Comparison of ENCODE assay signal across 8 cellular contexts in the genomic region with DNA sequence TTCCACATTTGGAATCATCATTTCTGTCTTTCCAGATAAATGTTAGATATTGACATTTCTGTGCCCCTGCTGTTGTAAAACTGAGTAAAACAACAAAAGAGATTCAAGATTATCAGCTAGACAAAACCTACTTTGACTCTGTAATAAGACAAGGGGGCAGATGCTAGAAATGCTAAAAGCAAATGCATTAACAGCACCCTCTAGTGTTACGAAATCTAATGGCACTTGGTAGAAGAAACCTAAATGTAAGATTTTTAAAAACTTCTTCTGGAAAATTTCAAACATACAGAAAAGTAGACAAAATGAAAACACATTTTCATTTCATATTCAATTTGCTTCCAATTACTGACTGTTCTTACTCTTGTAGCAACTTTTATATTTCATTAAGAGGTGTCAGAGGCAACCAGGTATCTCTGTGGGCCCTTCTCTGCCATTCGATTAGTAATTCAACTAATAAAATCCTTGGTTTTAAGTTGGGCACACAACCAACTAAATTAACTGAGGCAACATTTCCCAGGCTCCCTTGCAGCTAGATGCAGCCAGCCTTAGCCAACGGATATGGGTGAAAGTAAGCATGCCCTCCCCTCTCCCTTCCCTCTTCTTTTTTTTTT. TPM values are rescaled to one million over a fixed set of nuclear protein-coding genes. Genes with fewer than 3 reads are reported as not detected.
A peak's percentile ranks its signal among the peaks of the same experiment; 100 is the strongest.
DNase-seq lines count a peak whose midpoint lies in the region; ATAC-seq, FAIRE-seq and TF ChIP-seq lines count a peak whose summit lies in the region.

No MANE protein-coding gene starts in this region.

- TF ChIP-seq CTCF in C4-2B (conservative IDR thresholded peaks at IDR 0.05) (peak; percentile 89), H9 (conservative IDR thresholded peaks at IDR 0.05) (peak; percentile 89), body of pancreas (IDR thresholded peaks at IDR 0.05) (peak; percentile 54 to 84 (median 73))

- no peak overlapping the region for H4K8ac ChIP-seq in H9 (replicated peaks; ENCODE audit: insufficient read length, low read depth, low read length)

- no peak overlapping the region for H4K91ac ChIP-seq in H9 (ENCODE audit: insufficient read length, low read depth, low read length)

- no peak overlapping the region for H3K14ac ChIP-seq in H9 (ENCODE audit: insufficient read depth, low read length)

- no peak overlapping the region for H3K56ac ChIP-seq in H9 (ENCODE audit: insufficient read length, low read depth, low read length)

- H3T11ph ChIP-seq in H9 (ENCODE audit: low read length) = no peak overlapping the region

- H3K27me3 ChIP-seq in H9 (ENCODE audit: insufficient read depth, low read length) = no peaks in the 10 kb centered on the region
- no peaks in the 10 kb centered on the region for H3K27me3 ChIP-seq in body of pancreas

- peaks cover 0 to 2% of the 10 kb centered on the region in 2 experiments; a peak in 1 of 4 replicates for H3K4me1 Mint-ChIP-seq in H9
- H3K4me1 Mint-ChIP-seq in activated T-helper 2 cell treated with anti-CD3 and anti-CD28 coated beads, Interferon-gamma antibody, Interleukin-2, Interleukin-4, amounts not matched to agents 10 μg/mL and 5 μg/mL and 100 μg/mL, durations not matched to agents 14 hours and 24 hours and 36 hours (ENCODE audit: low read depth) = peaks cover 26% of the 10 kb centered on the region

- H3K79me2 ChIP-seq in H9 (ENCODE audit: insufficient read depth, low read length) = no peaks in the 10 kb centered on the region

- H3K27ac ChIP-seq in C4-2B (no peak overlapping the region), H9 (ENCODE audit: insufficient read length, low read depth, low read length) (no peak overlapping the region), body of pancreas (no peak overlapping the region)

- no peak overlapping the region for H4K5ac ChIP-seq in H9 (ENCODE audit: insufficient read length, low read depth, low read length)

- H2AK5ac ChIP-seq in H9 (ENCODE audit: insufficient read length, low read length) = no peak overlapping the region

- ATAC-seq in body of pancreas (no peak), HG02642 (IDR thresholded peaks at IDR 0.05; ENCODE audit: poor library complexity, unreplicated experiment) (no peak)

- H2AFZ ChIP-seq in H9 (ENCODE audit: low read length) = no peak overlapping the region

- no peaks in the 10 kb centered on the region for H4K20me1 ChIP-seq in H9 (ENCODE audit: control insufficient read depth, insufficient read depth, insufficient read length)

- H3K79me1 ChIP-seq in H9 (ENCODE audit: insufficient read depth, low read depth, low read length, poor library complexity, severe bottlenecking) = no peaks in the 10 kb centered on the region

- DNase-seq in H9 (no peak), NCI-H748 (lab: John Stamatoyannopoulos, UW; ENCODE audit: unreplicated experiment) (peak; percentile 79), body of pancreas (no peak), kidney tubule cell (ENCODE audit: low spot score) (peak; percentile 56), urothelium cell line (ENCODE audit: low spot score) (peak; percentile 58)
- DNase-seq in activated T-helper 2 cell treated with anti-CD3 and anti-CD28 coated beads, Interferon-gamma antibody, Interleukin-2, Interleukin-4, amounts not matched to agents 10 μg/mL and 5 μg/mL and 100 μg/mL, durations not matched to agents 14 hours and 24 hours and 36 hours (ENCODE audit: low spot score) = no peak

- H3K4me2 ChIP-seq in H9 (ENCODE audit: insufficient read depth, insufficient read length, low read length) = no peak overlapping the region

- intact Hi-C loops in body of pancreas (cut with DNase I) = no loop called here
- intact Hi-C loops in activated T-helper 2 cell treated with anti-CD3 and anti-CD28 coated beads, Interferon-gamma antibody, Interleukin-2, Interleukin-4, amounts not matched to agents 10 μg/mL and 5 μg/mL and 100 μg/mL, durations not matched to agents 14 hours and 24 hours and 36 hours (cut with micrococcal nuclease) = loop anchor here (2.0 to 10.0 kb wide), 7 partner anchors 16 to 352 kb away; a partner anchor contains a TSS

- no peak overlapping the region for H3K9ac ChIP-seq in H9 (ENCODE audit: extremely low read depth, insufficient read length, low read length)

- H2BK12ac ChIP-seq in H9 (ENCODE audit: insufficient read length, low read depth, low read length) = no peak overlapping the region

- FAIRE-seq in urothelium cell line (lab: Jason Lieb, UNC) = no peak

- no peaks in the 10 kb centered on the region for H3K9me3 ChIP-seq in H9 (ENCODE audit: control insufficient read depth, low read depth, low read length)
- H3K9me3 ChIP-seq in body of pancreas = no peaks in the 10 kb centered on the region

- H3K27ac Mint-ChIP-seq in H9 = no peak overlapping the region
- no peak overlapping the region for H3K27ac Mint-ChIP-seq in activated T-helper 2 cell treated with anti-CD3 and anti-CD28 coated beads, Interferon-gamma antibody, Interleukin-2, Interleukin-4, amounts not matched to agents 10 μg/mL and 5 μg/mL and 100 μg/mL, durations not matched to agents 14 hours and 24 hours and 36 hours

- H3K9me3 Mint-ChIP-seq in H9 = no peaks in the 10 kb centered on the region
- H3K9me3 Mint-ChIP-seq in activated T-helper 2 cell treated with anti-CD3 and anti-CD28 coated beads, Interferon-gamma antibody, Interleukin-2, Interleukin-4, amounts not matched to agents 10 μg/mL and 5 μg/mL and 100 μg/mL, durations not matched to agents 14 hours and 24 hours and 36 hours = peaks cover 5% of the 10 kb centered on the region

- H2BK20ac ChIP-seq in H9 (ENCODE audit: low read depth, low read length, poor library complexity, severe bottlenecking) = no peak overlapping the region

- no peak overlapping the region for H3K23ac ChIP-seq in H9 (ENCODE audit: insufficient read length, low read depth, low read length)

- no peaks in the 10 kb centered on the region; a peak in 2 of 7 replicates for H3K36me3 Mint-ChIP-seq in H9 (ENCODE audit: insufficient read depth in 1 of 3, low read depth in 3 of 3)
- H3K36me3 Mint-ChIP-seq in activated T-helper 2 cell treated with anti-CD3 and anti-CD28 coated beads, Interferon-gamma antibody, Interleukin-2, Interleukin-4, amounts not matched to agents 10 μg/mL and 5 μg/mL and 100 μg/mL, durations not matched to agents 14 hours and 24 hours and 36 hours (ENCODE audit: low read depth) = peaks cover 6% of the 10 kb centered on the region

- no peaks in the 10 kb centered on the region for H3K36me3 ChIP-seq in body of pancreas (replicated peaks in 1 of 2; ENCODE audit: insufficient read depth in 1 of 2, low read depth in 2 of 2)

- no peak overlapping the region for H2BK120ac ChIP-seq in H9 (ENCODE audit: low read depth, low read length, poor library complexity, severe bottlenecking)

- no peak overlapping the region for H3K18ac ChIP-seq in H9 (ENCODE audit: insufficient read length, low read depth, low read length)

- WGBS in H9 (ENCODE audit: extremely low coverage, insufficient read length, low lambda C conversion rate) = no CpG with 5 or more reads among the region's 3 CpGs
- WGBS in body of pancreas, 2 donors = 54 to 62% methylated on average over 3 of the region's 3 CpGs

- H3K4me3 ChIP-seq in body of pancreas = no peak overlapping the region

- H3K4me3 Mint-ChIP-seq in H9 = no peak overlapping the region
- no peak overlapping the region for H3K4me3 Mint-ChIP-seq in activated T-helper 2 cell treated with anti-CD3 and anti-CD28 coated beads, Interferon-gamma antibody, Interleukin-2, Interleukin-4, amounts not matched to agents 10 μg/mL and 5 μg/mL and 100 μg/mL, durations not matched to agents 14 hours and 24 hours and 36 hours (ENCODE audit: low read depth)

- H2BK5ac ChIP-seq in H9 (ENCODE audit: insufficient read length, low read length) = no peak overlapping the region

- H3K4me1 ChIP-seq in H9 (ENCODE audit: insufficient read depth, low read length) = no peaks in the 10 kb centered on the region
- no peaks in the 10 kb centered on the region for H3K4me1 ChIP-seq in body of pancreas

- no peak overlapping the region for H2BK15ac ChIP-seq in H9 (ENCODE audit: low read depth, low read length)

- H3K23me2 ChIP-seq in H9 (ENCODE audit: insufficient read length, low read depth, low read length, poor library complexity, severe bottlenecking) = no peaks in the 10 kb centered on the region

- no peaks in the 10 kb centered on the region; the same call in 1 of the 2 replicates for H3K27me3 Mint-ChIP-seq in H9 (ENCODE audit: low read depth)
- H3K27me3 Mint-ChIP-seq in activated T-helper 2 cell treated with anti-CD3 and anti-CD28 coated beads, Interferon-gamma antibody, Interleukin-2, Interleukin-4, amounts not matched to agents 10 μg/mL and 5 μg/mL and 100 μg/mL, durations not matched to agents 14 hours and 24 hours and 36 hours (ENCODE audit: low read depth) = no peaks in the 10 kb centered on the region

- no peak for TF ChIP-seq POLR2A in body of pancreas (IDR thresholded peaks at IDR 0.05)

- H3K4ac ChIP-seq in H9 (ENCODE audit: low read depth, low read length) = no peak overlapping the region

RNA-seq across cellular contexts. Expression of a gene that starts 45.0 kb away (rescaled TPM):
- 16.3 and 16.5 TPM in 2 replicates for total RNA-seq in H9 (2021)
- total RNA-seq in body of pancreas = 10 to 100 TPM; 12.2 TPM
- 21.3 and 22.4 TPM in 2 replicates for total RNA-seq in activated T-helper 2 cell treated with anti-CD3 and anti-CD28 coated beads, Interferon-gamma antibody, Interleukin-2, Interleukin-4, amounts not matched to agents 10 μg/mL and 5 μg/mL and 100 μg/mL, durations not matched to agents 14 hours and 24 hours and 36 hours

Comparison
In these comparisons a context has a peak if more than half of its experiments do, and no peak if none do; other contexts are left out.
1. DNase-seq: peak in NCI-H748 (single experiment), kidney tubule cell (single experiment) and urothelium cell line (single experiment); none in H9 (single experiment), body of pancreas (0 of 4) and activated T-helper 2 cell treated with anti-CD3 and anti-CD28 coated beads, Interferon-gamma antibody, Interleukin-2, Interleukin-4, amounts not matched to agents 10 μg/mL and 5 μg/mL and 100 μg/mL, durations not matched to agents 14 hours and 24 hours and 36 hours (single experiment).
2. Peak in every context shown above with its lines, with median percentiles within 50 percentile points of each other: CTCF ChIP-seq.